In genomic region chr12:19166387-19166786, GRCh38 we compare ENCODE assay signal across 19 cellular contexts. TPM values are rescaled to one million over a fixed set of nuclear protein-coding genes. Genes with fewer than 3 reads are reported as not detected.
DNase-seq lines count a peak whose midpoint lies in the region; ATAC-seq and TF ChIP-seq lines count a peak whose summit lies in the region.
"Had no signal": no experiment of that assay in that cellular context is flagged by ENCODE, and none has a peak within 500 bp of the region (broad histone marks: within the 10 kb centered on the region; RNA-seq: fewer than 3 reads in every experiment).

No MANE protein-coding gene starts in this region.

- H3K79me2 ChIP-seq in hepatocyte (peaks cover 93% of the 10 kb centered on the region), neural progenitor cell (ENCODE audit: low read depth) (peaks cover 96% of the 10 kb centered on the region)

- H3K4me2 ChIP-seq in hepatocyte (peak overlapping the region; percentile 59), neural progenitor cell (no peak overlapping the region)
- H3K4me2 ChIP-seq: BLaER1 had no signal

- peak overlapping the region; percentile 34 for H3K27ac ChIP-seq in left ventricle myocardium inferior (replicated peaks)
- peak overlapping the region in 3 of 12 donors; percentile 3 to 37 (median 12) for H3K27ac ChIP-seq in heart left ventricle
- H3K27ac ChIP-seq in hepatocyte: peak overlapping the region; percentile 43
- H3K27ac ChIP-seq in neural progenitor cell: no peak overlapping the region
- H3K27ac ChIP-seq: BLaER1 had no signal

- H3K4me3 Mint-ChIP-seq in neural progenitor cell (no peak overlapping the region), type B pancreatic cell (peak overlapping the region; percentile 35), mesothelial cell of epicardium (no peak overlapping the region)

- H3K4me1 Mint-ChIP-seq in neural progenitor cell: peaks cover 15% of the 10 kb centered on the region
- peaks cover 16% of the 10 kb centered on the region for H3K4me1 Mint-ChIP-seq in type B pancreatic cell (ENCODE audit: unreplicated experiment)
- H3K4me1 Mint-ChIP-seq in mesothelial cell of epicardium: peaks cover 36% of the 10 kb centered on the region

- H3K9ac ChIP-seq in neural progenitor cell: no peak overlapping the region
- H3K9ac ChIP-seq: BLaER1 had no signal

- DNase-seq in left ventricle myocardium inferior: no peak
- no peak for DNase-seq in heart left ventricle
- no peak for DNase-seq in hepatocyte (ENCODE audit: low spot score)
- DNase-seq in neural progenitor cell (ENCODE audit: low spot score): no peak
- no peak for DNase-seq in type B pancreatic cell (ENCODE audit: extremely low spot score, unreplicated experiment)
- DNase-seq in mesothelial cell of epicardium (ENCODE audit: low spot score in 2 of 2, unreplicated experiment in 2 of 2): no peak
- no peak for DNase-seq in NOMO-1 (lab: John Stamatoyannopoulos, UW; ENCODE audit: unreplicated experiment in 2 of 2)
- DNase-seq: GF-D8, GOT3, MV-4-11, NCI-H1417, NCI-H1930, NCI-H2171 treated with DMSO at 0.1 percent for 48 hours, NCI-H446 treated with DMSO at 0.1 percent for 48 hours, NCI-H748 treated with DMSO at 0.1 percent for 48 hours had no signal

- H3K4me1 ChIP-seq in left ventricle myocardium inferior (peaks cover 79% of the 10 kb centered on the region), heart left ventricle (peaks cover 0 to 55% (median 23%) of the 10 kb centered on the region in 12 donors), hepatocyte (ENCODE audit: insufficient read depth) (peaks cover 33% of the 10 kb centered on the region), neural progenitor cell (peaks cover 23% of the 10 kb centered on the region)

- H3K4me3 ChIP-seq in left ventricle myocardium inferior (no peak overlapping the region), heart left ventricle (no peak overlapping the region), hepatocyte (no peak overlapping the region), neural progenitor cell (no peak overlapping the region)
- H3K4me3 ChIP-seq: BLaER1, K562 had no signal

- no peaks in the 10 kb centered on the region for H3F3A ChIP-seq in neural progenitor cell (ENCODE audit: low read depth)

- H2AFZ ChIP-seq in hepatocyte (no peak overlapping the region), neural progenitor cell (replicated peaks) (no peak overlapping the region)

- 81 to 89% (median 88%) methylated on average over 5 of the region's 5 CpGs for WGBS in heart left ventricle, 4 donors
- WGBS in hepatocyte (ENCODE audit: low lambda C conversion rate, missing lambda C conversion rate): 79% methylated on average over 5 of the region's 5 CpGs

- H3K27ac Mint-ChIP-seq in neural progenitor cell: peak overlapping the region; percentile 59
- H3K27ac Mint-ChIP-seq in type B pancreatic cell: peak overlapping the region; percentile 87
- H3K27ac Mint-ChIP-seq in mesothelial cell of epicardium: no peak overlapping the region

- peaks cover 53% of the 10 kb centered on the region for H3K36me3 Mint-ChIP-seq in neural progenitor cell
- peaks cover 49% of the 10 kb centered on the region for H3K36me3 Mint-ChIP-seq in type B pancreatic cell
- H3K36me3 Mint-ChIP-seq in mesothelial cell of epicardium: peaks cover 9% of the 10 kb centered on the region

- H3K9me3 ChIP-seq in left ventricle myocardium inferior (replicated peaks) (no peaks in the 10 kb centered on the region), heart left ventricle (no peaks in the 10 kb centered on the region), hepatocyte (ENCODE audit: low read depth) (no peaks in the 10 kb centered on the region), neural progenitor cell (ENCODE audit: low read depth) (no peaks in the 10 kb centered on the region)
- H3K9me3 ChIP-seq: BLaER1 had no signal

- no peaks in the 10 kb centered on the region for H3K27me3 ChIP-seq in left ventricle myocardium inferior (ENCODE audit: low read depth)
- H3K27me3 ChIP-seq in heart left ventricle: no peaks in the 10 kb centered on the region
- H3K27me3 ChIP-seq in hepatocyte: no peaks in the 10 kb centered on the region
- H3K27me3 ChIP-seq in neural progenitor cell: no peaks in the 10 kb centered on the region
- H3K27me3 ChIP-seq: BLaER1 had no signal

- no peak for TF ChIP-seq POLR2A in heart left ventricle (IDR thresholded peaks at IDR 0.05)

- ATAC-seq in heart left ventricle (no peak), GM19463 (IDR thresholded peaks at IDR 0.05; ENCODE audit: unreplicated experiment) (no peak)
- ATAC-seq: K562, Panc1 had no signal

- intact Hi-C loops in left ventricle myocardium inferior (cut with micrococcal nuclease) (no loop called here), heart left ventricle (cut with DNase I) (no loop called here)

- peaks cover 3% of the 10 kb centered on the region for H3K9me3 Mint-ChIP-seq in neural progenitor cell
- H3K9me3 Mint-ChIP-seq in type B pancreatic cell: peaks cover 7% of the 10 kb centered on the region
- peaks cover 14% of the 10 kb centered on the region for H3K9me3 Mint-ChIP-seq in mesothelial cell of epicardium

- H3K9me2 ChIP-seq in hepatocyte (replicated peaks; ENCODE audit: insufficient read depth): no peaks in the 10 kb centered on the region

- H3K27me3 Mint-ChIP-seq in neural progenitor cell (ENCODE audit: insufficient read depth, low read depth) (peaks cover 4% of the 10 kb centered on the region), type B pancreatic cell (no peaks in the 10 kb centered on the region), mesothelial cell of epicardium (ENCODE audit: low read depth) (no peaks in the 10 kb centered on the region)

- TF ChIP-seq CTCF in left ventricle myocardium inferior (IDR thresholded peaks at IDR 0.05; ENCODE audit: borderline replicate concordance): no peak
- no peak for TF ChIP-seq CTCF in heart left ventricle (IDR thresholded peaks at IDR 0.05)
- TF ChIP-seq CTCF in hepatocyte (IDR thresholded peaks at IDR 0.05; ENCODE audit: poor library complexity): no peak
- no peak for TF ChIP-seq CTCF in neural progenitor cell (IDR thresholded peaks at IDR 0.05)
- no peak for TF ChIP-seq CTCF in type B pancreatic cell (conservative IDR thresholded peaks at IDR 0.05)
- no peak for TF ChIP-seq CTCF in mesothelial cell of epicardium (IDR thresholded peaks at IDR 0.05; ENCODE audit: unreplicated experiment)

- no peaks in the 10 kb centered on the region for H4K20me1 ChIP-seq in hepatocyte (ENCODE audit: insufficient read depth, poor library complexity, severe bottlenecking)
- H4K20me1 ChIP-seq in neural progenitor cell (ENCODE audit: low read depth): peaks cover 52% of the 10 kb centered on the region
- H4K20me1 ChIP-seq: BLaER1 had no signal

- H3K36me3 ChIP-seq in left ventricle myocardium inferior: no peaks in the 10 kb centered on the region
- H3K36me3 ChIP-seq in heart left ventricle: no peaks in the 10 kb centered on the region
- no peaks in the 10 kb centered on the region for H3K36me3 ChIP-seq in hepatocyte (replicated peaks; ENCODE audit: insufficient read depth, low read depth)
- H3K36me3 ChIP-seq in neural progenitor cell: peaks cover 5% of the 10 kb centered on the region
- H3K36me3 ChIP-seq: BLaER1 had no signal

RNA-seq across cellular contexts. Expression of gene PLEKHA5, which starts 36.9 kb away (rescaled TPM):
- 60.8 TPM for total RNA-seq in left ventricle myocardium inferior
- 10 to 100 TPM; 43.7 to 72.2 (median 58.7) TPM for total RNA-seq in heart left ventricle
- polyA plus RNA-seq in heart left ventricle: 10 to 100 TPM; 18.1 to 37.8 TPM
- 39.6 and 39.7 TPM in 2 replicates for total RNA-seq in hepatocyte
- 32.2 and 39.3 TPM in 2 replicates for polyA plus RNA-seq in hepatocyte
- 52.7 and 86.7 TPM in 2 replicates for total RNA-seq in neural progenitor cell (ENCODE audit: low replicate concordance)
- 68.2 and 68.6 TPM in 2 replicates for total RNA-seq in type B pancreatic cell (ENCODE audit: low replicate concordance)
- 50.3 to 53.7 TPM (median 52.0 TPM) in 3 replicates for total RNA-seq in mesothelial cell of epicardium
